Comparison of ENCODE assay signal across 16 cellular contexts in genomic region chr13:24147570-24147963, GRCh38. TPM values are rescaled to one million over a fixed set of nuclear protein-coding genes. Genes with fewer than 3 reads are reported as not detected.
DNase-seq lines count a peak whose midpoint lies in the region; ATAC-seq, FAIRE-seq and TF ChIP-seq lines count a peak whose summit lies in the region.
"Had no signal": no experiment of that assay in that cellular context is flagged by ENCODE, and none has a peak within 500 bp of the region (broad histone marks: within the 10 kb centered on the region; RNA-seq: fewer than 3 reads in every experiment).

No MANE protein-coding gene starts in this region.

- intact Hi-C loops in sciatic nerve (cut with DNase I) = no loop called here

- POLR2A ChIA-PET in A549 (lab: Yijun Ruan, JAX) = no interaction called here

- H3K27ac Mint-ChIP-seq in activated T-cell treated with anti-CD3 and anti-CD28 coated beads, Interleukin-2, amount 50 U/mL, for 24 hours = no peak overlapping the region
- H3K27ac Mint-ChIP-seq: activated CD4-positive, alpha-beta T cell treated with anti-CD3 and anti-CD28 coated beads, Interleukin-2, amount 10 ng/mL, durations not matched to agents 24 days and 14 days; CD4-positive, alpha-beta memory T cell; natural killer cell had no signal

- peaks cover 4% of the 10 kb centered on the region for H3K27me3 Mint-ChIP-seq in activated T-cell treated with anti-CD3 and anti-CD28 coated beads, Interleukin-2, amount 50 U/mL, for 24 hours

- no peaks in the 10 kb centered on the region for H3K4me1 Mint-ChIP-seq in activated T-cell treated with anti-CD3 and anti-CD28 coated beads, Interleukin-2, amount 50 U/mL, for 24 hours (ENCODE audit: low read depth)
- H3K4me1 Mint-ChIP-seq: CD4-positive, alpha-beta memory T cell had no signal

- H3K27ac ChIP-seq in A549 = peak overlapping the region; percentile 83 to 85; a peak in 4 of 6 replicates

- 55% methylated on average over 6 of the region's 6 CpGs for whole genome bisulfite sequencing in A549 (ENCODE audit: missing lambda C conversion rate)

- TF ChIP-seq CTCF in A549 (IDR thresholded peaks at IDR 0.05) = no peak

- no peak overlapping the region for H3K4me3 ChIP-seq in A549
- H3K4me3 ChIP-seq: sigmoid colon had no signal

- no peak for ATAC-seq in A549
- peak; percentile 81 for ATAC-seq in GM19467 (IDR thresholded peaks at IDR 0.05; ENCODE audit: unreplicated experiment)
- ATAC-seq in HG03378 (IDR thresholded peaks at IDR 0.05; ENCODE audit: unreplicated experiment) = peak; percentile 82
- ATAC-seq in left lobe of liver = peak; percentile 84
- no peak for ATAC-seq in sciatic nerve
- ATAC-seq: natural killer cell had no signal

- TF ChIP-seq EP300 in A549 (IDR thresholded peaks at IDR 0.05) = no peak

- no peaks in the 10 kb centered on the region for H3K9me3 Mint-ChIP-seq in activated T-cell treated with anti-CD3 and anti-CD28 coated beads, Interleukin-2, amount 50 U/mL, for 24 hours
- H3K9me3 Mint-ChIP-seq: activated CD4-positive, alpha-beta T cell treated with anti-CD3 and anti-CD28 coated beads, Interleukin-2, amount 10 ng/mL, durations not matched to agents 24 days and 14 days; CD4-positive, alpha-beta memory T cell; natural killer cell had no signal

- no peak for FAIRE-seq in A549 (lab: Jason Lieb, UNC)

- TF ChIP-seq RAD21 in A549 (conservative IDR thresholded peaks at IDR 0.05 in 1 of 2, IDR thresholded peaks at IDR 0.05 in 1 of 2) = no peak

- H3K4me3 Mint-ChIP-seq in activated T-cell treated with anti-CD3 and anti-CD28 coated beads, Interleukin-2, amount 50 U/mL, for 24 hours = no peak overlapping the region
- H3K4me3 Mint-ChIP-seq: activated CD4-positive, alpha-beta T cell treated with anti-CD3 and anti-CD28 coated beads, Interleukin-2, amount 10 ng/mL, durations not matched to agents 24 days and 14 days; CD4-positive, alpha-beta memory T cell; natural killer cell had no signal

- DNase-seq in A549 (ENCODE audit: low read depth in 1 of 2, low spot score in 1 of 2) (no peak), left lobe of liver (ENCODE audit: low spot score) (no peak), NCI-H526 treated with DMSO at 0.1 percent for 48 hours (lab: John Stamatoyannopoulos, UW) (no peak), HCEC 1CT (no peak), sciatic nerve (ENCODE audit: low spot score) (no peak)
- no peak for DNase-seq in activated T-cell treated with anti-CD3 and anti-CD28 coated beads, Interleukin-2, amount 50 U/mL, for 24 hours
- DNase-seq: 8988T; activated CD4-positive, alpha-beta T cell treated with anti-CD3 and anti-CD28 coated beads, Interleukin-2, amount 10 ng/mL, durations not matched to agents 24 days and 14 days; CD4-positive, alpha-beta memory T cell; natural killer cell; NCI-H1694; NCI-H526; sigmoid colon; stimulated activated naive CD4-positive, alpha-beta T cell had no signal

- H3K36me3 Mint-ChIP-seq in activated T-cell treated with anti-CD3 and anti-CD28 coated beads, Interleukin-2, amount 50 U/mL, for 24 hours (ENCODE audit: low read depth) = no peaks in the 10 kb centered on the region
- H3K36me3 Mint-ChIP-seq: CD4-positive, alpha-beta memory T cell; natural killer cell had no signal

- peak overlapping the region; percentile 76; the same call in 2 of the 3 replicates for H3K4me2 ChIP-seq in A549

- no peak for TF ChIP-seq POLR2A in A549 (IDR thresholded peaks at IDR 0.05; ENCODE audit: low read length)

- no peaks in the 10 kb centered on the region for H3K9me3 ChIP-seq in A549
- H3K9me3 ChIP-seq: sigmoid colon had no signal

- CTCF ChIA-PET in A549 (lab: Yijun Ruan, JAX) = interaction anchor here (1.3 kb wide), 1 partner anchor 10 kb away, joined by 3 read pairs; no protein-coding TSS in a partner anchor

- H3K4me1 ChIP-seq in A549 = peaks cover 30% of the 10 kb centered on the region

TF ChIP-seq in A549, 52 proteins besides CTCF, POLR2A, EP300 and RAD21:
- no peak for TF ChIP-seq MAZ (IDR thresholded peaks at IDR 0.05; ENCODE audit: borderline replicate concordance, low read depth, low read length)
- TF ChIP-seq TFCP2L1 (CRISPR knock-in tag; IDR thresholded peaks at IDR 0.05) = no peak
- no peak for TF ChIP-seq RFX5 (IDR thresholded peaks at IDR 0.05)
- TF ChIP-seq REST (IDR thresholded peaks at IDR 0.05) = no peak
- no peak for TF ChIP-seq EHMT2 (IDR thresholded peaks at IDR 0.05; ENCODE audit: low read depth)
- TF ChIP-seq EHF (CRISPR knock-in tag; IDR thresholded peaks at IDR 0.05) = no peak
- TF ChIP-seq HMGXB4 (CRISPR knock-in tag; IDR thresholded peaks at IDR 0.05; ENCODE audit: borderline replicate concordance) = no peak
- no peak for TF ChIP-seq CHD2 (IDR thresholded peaks at IDR 0.05; ENCODE audit: low read length, partially characterized antibody)
- TF ChIP-seq KDM1A (IDR thresholded peaks at IDR 0.05; ENCODE audit: low read depth) = no peak
- TF ChIP-seq ZSCAN20 (CRISPR knock-in tag; IDR thresholded peaks at IDR 0.05) = no peak
- TF ChIP-seq NR3C1 (IDR thresholded peaks at IDR 0.05) = no peak
- no peak for TF ChIP-seq CHD4 (IDR thresholded peaks at IDR 0.05; ENCODE audit: borderline replicate concordance)
- no peak for TF ChIP-seq JUNB (IDR thresholded peaks at IDR 0.05)
- no peak for TF ChIP-seq ZC3H11A (IDR thresholded peaks at IDR 0.05)
- no peak for TF ChIP-seq CBX8 (IDR thresholded peaks at IDR 0.05)
- no peak for TF ChIP-seq ZFP36 (IDR thresholded peaks at IDR 0.05; ENCODE audit: borderline replicate concordance, partially characterized antibody)
- TF ChIP-seq HDAC2 (IDR thresholded peaks at IDR 0.05) = no peak

RNA-seq across cellular contexts. Expression of gene SPATA13, which starts 13.0 kb away (rescaled TPM):
- polyA plus RNA-seq in A549 (2011; rRNA removed) = 6.3 and 7.2 TPM in 2 replicates
- polyA plus RNA-seq in A549 (2012; cell fraction: cytosol; rRNA removed) = 2.5 and 3.6 TPM in 2 replicates
- 4.7 and 6.9 TPM in 2 replicates for polyA plus RNA-seq in A549 (2012; cell fraction: nucleus; rRNA removed)
- polyA plus RNA-seq in A549 (2017; fragmentation: RNase III; extraction: RNeasy Plus Mini Kit Qiagen cat#74134 plus additional on column Dnase treatment) = 2.8 to 3.1 TPM (median 2.9 TPM) in 3 replicates
- 7.4 and 8.3 TPM in 2 replicates for polyA minus RNA-seq in A549 (2011; rRNA and poly(A)+ RNA removed)
- total RNA-seq in left lobe of liver = 24.7 TPM
- 49.8 TPM for total RNA-seq in sciatic nerve

Comparison
In these comparisons a context has a peak if more than half of its experiments do, and no peak if none do; other contexts are left out.
1. ATAC-seq: peak in GM19467 (single experiment), HG03378 (single experiment) and left lobe of liver (single experiment); none in A549 (0 of 2) and sciatic nerve (single experiment).